29 cellular contexts compared by ENCODE assay signal in genomic region chr1:239262538-239262937, GRCh38.
DNase-seq lines count a peak whose midpoint lies in the region; ATAC-seq and TF ChIP-seq lines count a peak whose summit lies in the region.
"Had no signal": no experiment of that assay in that cellular context is flagged by ENCODE, and none has a peak within 500 bp of the region (broad histone marks: within the 10 kb centered on the region; RNA-seq: fewer than 3 reads in every experiment).

No MANE protein-coding gene starts in this region.

- DNase-seq in ELF-1 (ENCODE audit: low read depth, low spot score) (peak; percentile 60), H9 (no peak), PC-3 (peak; percentile 37), iPS-NIHi7 (ENCODE audit: extremely low spot score) (peak; percentile 19), NCI-H226 (no peak), HCEC 1CT (no peak)
- DNase-seq in stimulated activated CD4-positive, alpha-beta T cell treated with anti-CD3 and anti-CD28 coated beads, Interleukin-2, amount 100 ng/mL, for 24 hours, result no peak
- DNase-seq in activated naive CD4-positive, alpha-beta T cell treated with anti-CD3 and anti-CD28 coated beads, Interleukin-2, amount 50 U/mL, for 16 hours, result no peak
- DNase-seq: activated CD8-positive, alpha-beta T cell treated with anti-CD3 and anti-CD28 coated beads for 36 hours; colonic mucosa; COR-L47; effector memory CD4-positive, alpha-beta T cell; head of caudate nucleus; kidney glomerular epithelial cell; NCI-H2029 treated with DMSO at 0.1 percent for 48 hours; NCI-H2227 treated with DMSO at 0.1 percent for 48 hours; NCI-H748 treated with DMSO at 0.1 percent for 48 hours; nephron progenitor cell; pancreas; SHP77 treated with DMSO at 0.1 percent for 48 hours; stimulated activated CD4-positive, alpha-beta T cell treated with anti-CD3 and anti-CD28 coated beads, Interleukin-4, amount 100 ng/mL, for 24 hours; SW 1271; T-helper 9 cell had no signal

- no CpG with 5 or more reads among the region's 1 CpG for WGBS in H9 (ENCODE audit: extremely low coverage, insufficient read length, low lambda C conversion rate)

- H3K27me3 Mint-ChIP-seq in H9 (ENCODE audit: low read depth), result no peaks in the 10 kb centered on the region
- H3K27me3 Mint-ChIP-seq: activated CD8-positive, alpha-beta T cell treated with anti-CD3 and anti-CD28 coated beads for 36 hours; activated T-helper 17 cell treated with anti-CD3 and anti-CD28 coated beads, Interleukin-2, amount 50 U/mL, for 72 hours had no signal

- no peaks in the 10 kb centered on the region for H3K9me2 ChIP-seq in PC-3 (replicated peaks; ENCODE audit: low read length)

- H3K27me3 ChIP-seq in H9 (ENCODE audit: insufficient read depth, low read length) (no peaks in the 10 kb centered on the region), PC-3 (ENCODE audit: low read length) (no peaks in the 10 kb centered on the region)
- H3K27me3 ChIP-seq: BLaER1 treated with 17β-estradiol and CSF1 and Interleukin-3, amounts not matched to agents 10 nM and 100 nM; colonic mucosa; pancreas; right atrium auricular region had no signal

- no peak overlapping the region for H2BK5ac ChIP-seq in H9 (ENCODE audit: insufficient read length, low read length)

- no peaks in the 10 kb centered on the region for H3K4me1 ChIP-seq in H9 (ENCODE audit: insufficient read depth, low read length)
- peaks cover 14% of the 10 kb centered on the region for H3K4me1 ChIP-seq in PC-3 (ENCODE audit: insufficient read depth, low read length)
- H3K4me1 ChIP-seq: BLaER1 treated with 17β-estradiol and CSF1 and Interleukin-3, amounts not matched to agents 10 nM and 100 nM; colonic mucosa; pancreas; right atrium auricular region had no signal

- no peak overlapping the region for H3K9ac ChIP-seq in H9 (ENCODE audit: extremely low read depth, insufficient read length, low read length)
- H3K9ac ChIP-seq in PC-3 (ENCODE audit: low read length), result no peak overlapping the region
- H3K9ac ChIP-seq: BLaER1 treated with 17β-estradiol and CSF1 and Interleukin-3, amounts not matched to agents 10 nM and 100 nM had no signal

- H3K27ac ChIP-seq in H9 (ENCODE audit: insufficient read length, low read depth, low read length) (no peak overlapping the region), PC-3 (ENCODE audit: low read length) (no peak overlapping the region)
- H3K27ac ChIP-seq: BLaER1 treated with 17β-estradiol and CSF1 and Interleukin-3, amounts not matched to agents 10 nM and 100 nM; colonic mucosa; pancreas; right atrium auricular region had no signal

- H2BK20ac ChIP-seq in H9 (ENCODE audit: low read depth, low read length, poor library complexity, severe bottlenecking), result no peak overlapping the region

- POLR2A ChIA-PET in PC-3 (lab: Charles Lee; ENCODE audit: unreplicated experiment), result no interaction called here

- H3K36me3 ChIP-seq in PC-3 (ENCODE audit: low read depth, low read length), result no peaks in the 10 kb centered on the region
- H3K36me3 ChIP-seq: BLaER1 treated with 17β-estradiol and CSF1 and Interleukin-3, amounts not matched to agents 10 nM and 100 nM; colonic mucosa; pancreas; right atrium auricular region had no signal

- TF ChIP-seq CTCF in H9 (conservative IDR thresholded peaks at IDR 0.05), result no peak
- no peak for TF ChIP-seq CTCF in PC-3 (conservative IDR thresholded peaks at IDR 0.05; ENCODE audit: low read depth, low read length)

- H3K79me2 ChIP-seq in H9 (ENCODE audit: insufficient read depth, low read length) (no peaks in the 10 kb centered on the region), PC-3 (ENCODE audit: low read length) (no peaks in the 10 kb centered on the region)

- H2AK5ac ChIP-seq in H9 (ENCODE audit: insufficient read length, low read length), result no peak overlapping the region

- no peak overlapping the region for H3K4me3 Mint-ChIP-seq in H9
- H3K4me3 Mint-ChIP-seq: activated CD8-positive, alpha-beta T cell treated with anti-CD3 and anti-CD28 coated beads for 36 hours; activated T-helper 17 cell treated with anti-CD3 and anti-CD28 coated beads, Interleukin-2, amount 50 U/mL, for 72 hours; nephron progenitor cell; stimulated activated effector memory CD8-positive, alpha-beta T cell treated with anti-CD3 and anti-CD28 coated beads, Interleukin-12 subunit alpha, Interleukin-12 subunit beta, amount 100 ng/mL, for 72 hours had no signal

- no peak overlapping the region for H2AFZ ChIP-seq in H9 (ENCODE audit: low read length)
- H2AFZ ChIP-seq in PC-3 (ENCODE audit: low read length), result no peak overlapping the region

- no peaks in the 10 kb centered on the region for H3K79me1 ChIP-seq in H9 (ENCODE audit: insufficient read depth, low read depth, low read length, poor library complexity, severe bottlenecking)

- no peak overlapping the region for H3K14ac ChIP-seq in H9 (ENCODE audit: insufficient read depth, low read length)

- H4K20me1 ChIP-seq in H9 (ENCODE audit: control insufficient read depth, insufficient read depth, insufficient read length) (no peaks in the 10 kb centered on the region), PC-3 (ENCODE audit: low read length) (no peaks in the 10 kb centered on the region)
- H4K20me1 ChIP-seq: BLaER1 treated with 17β-estradiol and CSF1 and Interleukin-3, amounts not matched to agents 10 nM and 100 nM had no signal

- BruUV-seq in PC-3 (replicated peaks; lab: Mats Ljungman, UMichigan), result no TSS peak

- H3K9me3 ChIP-seq in H9 (ENCODE audit: control insufficient read depth, low read depth, low read length), result no peaks in the 10 kb centered on the region
- no peaks in the 10 kb centered on the region for H3K9me3 ChIP-seq in PC-3 (ENCODE audit: low read length)
- H3K9me3 ChIP-seq: BLaER1 treated with 17β-estradiol and CSF1 and Interleukin-3, amounts not matched to agents 10 nM and 100 nM; colonic mucosa; pancreas had no signal

- no peak for ATAC-seq in PC-3
- ATAC-seq: activated CD4-positive, CD25-positive, alpha-beta regulatory T cell treated with anti-CD3 and anti-CD28 coated beads, Interleukin-2, amount 50 U/mL, for 24 hours; activated CD8-positive, alpha-beta T cell treated with anti-CD3 and anti-CD28 coated beads for 36 hours; activated naive CD4-positive, alpha-beta T cell treated with anti-CD3 and anti-CD28 coated beads, Interleukin-2, amount 50 U/mL, for 72 hours; activated T-helper 17 cell treated with anti-CD3 and anti-CD28 coated beads, Interleukin-2, amount 50 U/mL, for 72 hours; pancreas; stimulated activated effector memory CD8-positive, alpha-beta T cell treated with anti-CD3 and anti-CD28 coated beads, Interleukin-12 subunit alpha, Interleukin-12 subunit beta, amount 100 ng/mL, for 72 hours had no signal

- H3K27ac Mint-ChIP-seq in H9, result peak overlapping the region in 2 of 3 experiments; percentile 77 to 93; a peak in 1 of 7 replicates
- H3K27ac Mint-ChIP-seq: activated CD8-positive, alpha-beta T cell treated with anti-CD3 and anti-CD28 coated beads for 36 hours; activated naive CD4-positive, alpha-beta T cell treated with anti-CD3 and anti-CD28 coated beads, Interleukin-2, amount 50 U/mL, for 72 hours; activated T-helper 17 cell treated with anti-CD3 and anti-CD28 coated beads, Interleukin-2, amount 50 U/mL, for 72 hours; nephron progenitor cell; stimulated activated effector memory CD8-positive, alpha-beta T cell treated with anti-CD3 and anti-CD28 coated beads, Interleukin-12 subunit alpha, Interleukin-12 subunit beta, amount 100 ng/mL, for 72 hours had no signal

- intact Hi-C loops in PC-3 (cut with micrococcal nuclease), result no loop called here

- H4K5ac ChIP-seq in H9 (ENCODE audit: insufficient read length, low read depth, low read length), result no peak overlapping the region

- H3K4me1 Mint-ChIP-seq in H9, result peaks cover 0 to 9% of the 10 kb centered on the region in 2 experiments; a peak in 2 of 4 replicates
- H3K4me1 Mint-ChIP-seq: activated T-helper 17 cell treated with anti-CD3 and anti-CD28 coated beads, Interleukin-2, amount 50 U/mL, for 72 hours; stimulated activated effector memory CD8-positive, alpha-beta T cell treated with anti-CD3 and anti-CD28 coated beads, Interleukin-12 subunit alpha, Interleukin-12 subunit beta, amount 100 ng/mL, for 72 hours had no signal

- H3K18ac ChIP-seq in H9 (ENCODE audit: insufficient read length, low read depth, low read length), result no peak overlapping the region

- H4K8ac ChIP-seq in H9 (replicated peaks; ENCODE audit: insufficient read length, low read depth, low read length), result no peak overlapping the region

- H3K56ac ChIP-seq in H9 (ENCODE audit: insufficient read length, low read depth, low read length), result no peak overlapping the region

- no peak overlapping the region for H2BK12ac ChIP-seq in H9 (ENCODE audit: insufficient read length, low read depth, low read length)

- no peak overlapping the region for H3T11ph ChIP-seq in H9 (ENCODE audit: low read length)

- H4K91ac ChIP-seq in H9 (ENCODE audit: insufficient read length, low read depth, low read length), result no peak overlapping the region

- H3K36me3 Mint-ChIP-seq in H9 (ENCODE audit: insufficient read depth in 1 of 3, low read depth in 3 of 3), result peaks cover 0 to 4% (median 0%) of the 10 kb centered on the region in 3 experiments; a peak in 2 of 7 replicates
- H3K36me3 Mint-ChIP-seq: activated naive CD4-positive, alpha-beta T cell treated with anti-CD3 and anti-CD28 coated beads, Interleukin-2, amount 50 U/mL, for 72 hours; stimulated activated effector memory CD8-positive, alpha-beta T cell treated with anti-CD3 and anti-CD28 coated beads, Interleukin-12 subunit alpha, Interleukin-12 subunit beta, amount 100 ng/mL, for 72 hours had no signal

- no peaks in the 10 kb centered on the region for H3F3A ChIP-seq in PC-3 (ENCODE audit: low read length, unreplicated experiment)

- H3K9me3 Mint-ChIP-seq in H9, result no peaks in the 10 kb centered on the region
- H3K9me3 Mint-ChIP-seq: activated CD8-positive, alpha-beta T cell treated with anti-CD3 and anti-CD28 coated beads for 36 hours; activated T-helper 17 cell treated with anti-CD3 and anti-CD28 coated beads, Interleukin-2, amount 50 U/mL, for 72 hours had no signal

- no peak overlapping the region for H3K23ac ChIP-seq in H9 (ENCODE audit: insufficient read length, low read depth, low read length)

- H3K23me2 ChIP-seq in H9 (ENCODE audit: insufficient read length, low read depth, low read length, poor library complexity, severe bottlenecking), result no peaks in the 10 kb centered on the region

- no peak overlapping the region for H2BK15ac ChIP-seq in H9 (ENCODE audit: low read depth, low read length)

- CTCF ChIA-PET in PC-3 (lab: Charles Lee), result no interaction called here

- H2BK120ac ChIP-seq in H9 (ENCODE audit: low read depth, low read length, poor library complexity, severe bottlenecking), result no peak overlapping the region

- H3K4me2 ChIP-seq in H9 (ENCODE audit: insufficient read depth, insufficient read length, low read length) (no peak overlapping the region), PC-3 (ENCODE audit: low read length) (no peak overlapping the region)
- H3K4me2 ChIP-seq: BLaER1 treated with 17β-estradiol and CSF1 and Interleukin-3, amounts not matched to agents 10 nM and 100 nM had no signal

- no peak overlapping the region for H3K4me3 ChIP-seq in PC-3 (ENCODE audit: low read length)
- H3K4me3 ChIP-seq: BLaER1 treated with 17β-estradiol and CSF1 and Interleukin-3, amounts not matched to agents 10 nM and 100 nM; colonic mucosa; pancreas; right atrium auricular region had no signal

- H3K4ac ChIP-seq in H9 (ENCODE audit: low read depth, low read length), result no peak overlapping the region

Comparison
In these comparisons a context has a peak if more than half of its experiments do, and no peak if none do; other contexts are left out.
1. DNase-seq: peak in ELF-1 (single experiment), PC-3 (single experiment) and iPS-NIHi7 (single experiment); none in H9 (single experiment), NCI-H226 (single experiment), HCEC 1CT (single experiment), stimulated activated CD4-positive, alpha-beta T cell treated with anti-CD3 and anti-CD28 coated beads, Interleukin-2, amount 100 ng/mL, for 24 hours (0 of 2) and activated naive CD4-positive, alpha-beta T cell treated with anti-CD3 and anti-CD28 coated beads, Interleukin-2, amount 50 U/mL, for 16 hours (single experiment).